9 cellular contexts compared by ENCODE assay signal in the genomic region with DNA sequence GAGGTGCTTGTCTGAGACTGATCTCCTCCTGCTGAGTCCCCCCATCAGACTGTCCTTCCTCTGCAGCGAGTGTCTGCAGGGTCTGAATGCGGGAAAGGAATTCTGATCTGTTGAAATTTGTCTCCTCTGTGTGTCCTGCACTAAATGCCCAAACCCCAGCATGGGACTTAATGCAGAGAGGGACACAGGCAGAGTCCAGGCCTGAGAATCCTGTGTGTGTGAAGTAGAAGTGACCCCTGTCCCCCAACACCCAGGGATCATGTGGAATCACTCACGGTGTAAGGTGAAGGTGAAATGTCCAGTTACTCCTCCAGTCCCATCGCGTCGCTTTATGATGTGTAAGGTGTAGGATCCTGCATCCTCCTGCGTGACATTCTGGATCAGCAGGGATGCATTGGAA. TPM values are rescaled to one million over a fixed set of nuclear protein-coding genes. Genes with fewer than 3 reads are reported as not detected.
A peak's percentile ranks its signal among the peaks of the same experiment; 100 is the strongest.
DNase-seq lines count a peak whose midpoint lies in the region; ATAC-seq and TF ChIP-seq lines count a peak whose summit lies in the region.
"Not testable (repeated sequence)": the region's sequence is repeated elsewhere in the genome, so short reads cannot be mapped to it uniquely, and the experiment has no call there.
"Had no signal": no experiment of that assay in that cellular context is flagged by ENCODE, and none has a peak within 500 bp of the region (broad histone marks: within the 10 kb centered on the region; RNA-seq: fewer than 3 reads in every experiment).

No MANE protein-coding gene starts in this region.

- ATAC-seq in RWPE2 (ENCODE audit: low read depth); foreskin keratinocyte: not testable (repeated sequence)

- no CpG with 5 or more reads among the region's 7 CpGs for WGBS in esophagus muscularis mucosa

- TF ChIP-seq CTCF in AG10803 (conservative IDR thresholded peaks at IDR 0.05; ENCODE audit: low read length); HEK293 (tag by site-specific recombination; IDR thresholded peaks at IDR 0.05); RWPE2 (IDR thresholded peaks at IDR 0.05; ENCODE audit: poor library complexity, severe bottlenecking); esophagus muscularis mucosa (IDR thresholded peaks at IDR 0.05); foreskin keratinocyte (conservative IDR thresholded peaks at IDR 0.05); retinal pigment epithelial cell (conservative IDR thresholded peaks at IDR 0.05; ENCODE audit: low read depth, low read length): not testable (repeated sequence)

- TF ChIP-seq POLR2A in esophagus muscularis mucosa (IDR thresholded peaks at IDR 0.05; ENCODE audit: low read depth): not testable (repeated sequence)

- H3K27me3 ChIP-seq in RWPE2 (ENCODE audit: insufficient read depth, poor library complexity, severe bottlenecking); esophagus muscularis mucosa; foreskin keratinocyte: not testable (repeated sequence)

- H3K4me3 ChIP-seq in AG10803 (ENCODE audit: low read length): peak overlapping the region; percentile 61
- not testable (repeated sequence) for H3K4me3 ChIP-seq in HEK293 (ENCODE audit: low read depth, low read length); RWPE2 (ENCODE audit: severe bottlenecking); esophagus muscularis mucosa
- peak overlapping the region; percentile 3 for H3K4me3 ChIP-seq in retinal pigment epithelial cell (ENCODE audit: low read length)

- not testable (repeated sequence) for H3K27ac ChIP-seq in HEK293 (ENCODE audit: extremely low read depth, low read depth, low read length); esophagus muscularis mucosa (replicated peaks in 1 of 4)
- H3K27ac ChIP-seq in RWPE2 (ENCODE audit: poor library complexity, severe bottlenecking) (peak overlapping the region; percentile 99), foreskin keratinocyte (peak overlapping the region; percentile 94)

- not testable (repeated sequence) for H3K4me1 ChIP-seq in HEK293 (ENCODE audit: control insufficient read depth, insufficient read depth, low read length)
- H3K4me1 ChIP-seq in RWPE2 (ENCODE audit: insufficient read depth, poor library complexity, severe bottlenecking) (peaks cover 27% of the 10 kb centered on the region), esophagus muscularis mucosa (peaks cover 0 to 30% (median 10%) of the 10 kb centered on the region in 4 donors), foreskin keratinocyte (peaks cover 31% of the 10 kb centered on the region)

- not testable (repeated sequence) for H3K36me3 ChIP-seq in HEK293 (ENCODE audit: control insufficient read depth in 2 of 2, insufficient read depth in 1 of 2, low read length in 2 of 2); RWPE2 (ENCODE audit: low read depth); esophagus muscularis mucosa

- CTCF ChIA-PET in HEK293 (lab: Yijun Ruan, JAX): interaction anchor here (0.6 to 0.7 kb wide), 2 partner anchors 53 to 114 kb away, joined by 3 read pairs; no protein-coding TSS in a partner anchor

- intact Hi-C loops in esophagus muscularis mucosa (cut with DNase I): not testable (repeated sequence)

- DNase-seq in AG10803 (ENCODE audit: low read depth); RWPE2 (ENCODE audit: low spot score); foreskin keratinocyte; retinal pigment epithelial cell (ENCODE audit: low read depth): not testable (repeated sequence)
- DNase-seq in esophagus muscularis mucosa (ENCODE audit: extremely low spot score): peak; percentile 57

- not testable (repeated sequence) for TF ChIP-seq EP300 in esophagus muscularis mucosa (IDR thresholded peaks at IDR 0.05)

- not testable (repeated sequence) for H3K9me3 ChIP-seq in HEK293 (ENCODE audit: control insufficient read depth, insufficient read depth, low read depth, low read length); RWPE2 (ENCODE audit: severe bottlenecking); esophagus muscularis mucosa

- POLR2A ChIA-PET in HEK293 (lab: Yijun Ruan, JAX): not testable (repeated sequence)

TF ChIP-seq in HEK293, 187 proteins besides CTCF, POLR2A, EP300 and RAD21:
- TF ChIP-seq ZNF157 (tag by site-specific recombination; IDR thresholded peaks at IDR 0.05): 0 out of 2 replicates have a peak, but pooled peaks have one; percentile 6

RNA-seq across cellular contexts. Expression of gene PSG4, which starts 1.8 kb away (rescaled TPM):
- total RNA-seq in esophagus muscularis mucosa: 1 to 10 TPM in 1 of 4 donors, not detected in 3; 1.2 TPM
- 5.7 and 10.1 TPM in 2 replicates for total RNA-seq in foreskin keratinocyte
- 4.4 and 7.3 TPM in 2 replicates for polyA plus RNA-seq in foreskin keratinocyte
- total RNA-seq: CD4-positive, alpha-beta memory T cell; H1; H7 had no signal
- polyA plus RNA-seq: CD4-positive, alpha-beta memory T cell; H1 had no signal

RNA-seq across cellular contexts. Expression of gene PSG5, which starts 17.3 kb away (rescaled TPM):
- total RNA-seq in esophagus muscularis mucosa: not detected
- total RNA-seq in foreskin keratinocyte: 0.41 and 0.46 TPM in 2 replicates
- polyA plus RNA-seq in foreskin keratinocyte: 0.38 and 0.41 TPM in 2 replicates
- total RNA-seq: CD4-positive, alpha-beta memory T cell; H1; H7 had no signal
- polyA plus RNA-seq: CD4-positive, alpha-beta memory T cell; H1 had no signal
